ENCODE assay signal across 27 cellular contexts in the genomic region with DNA sequence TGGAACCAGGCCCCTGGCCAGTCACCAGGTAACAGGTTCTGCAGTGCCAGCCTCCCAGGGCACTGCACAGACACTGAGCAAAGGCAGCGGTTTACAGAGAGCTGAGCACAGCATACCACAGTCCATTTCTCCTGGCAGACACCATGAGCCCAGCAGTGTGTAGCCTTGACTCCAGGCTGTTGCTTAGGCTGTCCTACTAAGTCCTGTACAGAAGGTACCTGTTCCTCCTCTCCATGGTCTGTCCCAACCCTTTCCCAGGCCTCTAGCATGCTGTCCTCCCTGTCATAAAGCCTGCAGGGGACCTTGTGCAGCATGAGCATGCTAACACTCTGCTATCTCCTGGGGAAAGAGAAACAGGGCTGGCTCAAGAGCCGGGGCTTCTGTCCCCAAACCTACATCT. TPM values are rescaled to one million over a fixed set of nuclear protein-coding genes. Genes with fewer than 3 reads are reported as not detected.
DNase-seq lines count a peak whose midpoint lies in the region; ATAC-seq and TF ChIP-seq lines count a peak whose summit lies in the region.
"Had no signal": no experiment of that assay in that cellular context is flagged by ENCODE, and none has a peak within 500 bp of the region (broad histone marks: within the 10 kb centered on the region; RNA-seq: fewer than 3 reads in every experiment).

No MANE protein-coding gene starts in this region.

- H3K9me3 Mint-ChIP-seq in effector memory CD8-positive, alpha-beta T cell = no peaks in the 10 kb centered on the region
- H3K9me3 Mint-ChIP-seq: activated CD4-positive, alpha-beta T cell treated with anti-CD3 and anti-CD28 coated beads, Interleukin-2, amount 10 ng/mL, durations not matched to agents 7 days and 5 days; activated naive CD4-positive, alpha-beta T cell treated with anti-CD3 and anti-CD28 coated beads for 36 hours; activated T-cell treated with anti-CD3 and anti-CD28 coated beads, Interleukin-2, amount 50 U/mL, for 72 hours; natural killer cell treated with Interleukin-12 subunit alpha and Interleukin-12 subunit beta and Interleukin-15 and Interleukin-18, amount 100 ng/mL, for 72 hours had no signal

- no peak for TF ChIP-seq POLR2A in suprapubic skin (IDR thresholded peaks at IDR 0.05)

- TF ChIP-seq EP300 in suprapubic skin (IDR thresholded peaks at IDR 0.05) = no peak

- H3K9me3 ChIP-seq in neutrophil (no peaks in the 10 kb centered on the region), suprapubic skin (no peaks in the 10 kb centered on the region)
- H3K9me3 ChIP-seq: heart right ventricle, SK-N-SH had no signal

- H3K27me3 Mint-ChIP-seq in effector memory CD8-positive, alpha-beta T cell = no peaks in the 10 kb centered on the region
- H3K27me3 Mint-ChIP-seq: activated CD4-positive, alpha-beta T cell treated with anti-CD3 and anti-CD28 coated beads, Interleukin-2, amount 10 ng/mL, durations not matched to agents 7 days and 5 days; natural killer cell treated with Interleukin-12 subunit alpha and Interleukin-12 subunit beta and Interleukin-15 and Interleukin-18, amount 100 ng/mL, for 72 hours had no signal

- peaks cover 32 to 43% of the 10 kb centered on the region in 2 donors for H3K4me1 Mint-ChIP-seq in effector memory CD8-positive, alpha-beta T cell (ENCODE audit: low read depth in 2 of 2)

- no peak for DNase-seq in effector memory CD8-positive, alpha-beta T cell
- DNase-seq in suprapubic skin (ENCODE audit: low spot score in 2 of 2) = no peak
- DNase-seq in OCI-M2 (lab: John Stamatoyannopoulos, UW; ENCODE audit: unreplicated experiment) = no peak
- DNase-seq in NCI-H1930 (lab: John Stamatoyannopoulos, UW) = no peak
- no peak for DNase-seq in NCI-H1092 (lab: John Stamatoyannopoulos, UW)
- DNase-seq: activated CD4-positive, alpha-beta T cell treated with anti-CD3 and anti-CD28 coated beads, Interleukin-2, amount 10 ng/mL, durations not matched to agents 7 days and 5 days; activated naive CD4-positive, alpha-beta T cell treated with anti-CD3 and anti-CD28 coated beads for 36 hours; activated T-cell treated with anti-CD3 and anti-CD28 coated beads, Interleukin-2, amount 50 U/mL, for 72 hours; amygdala; DND-41; dorsolateral prefrontal cortex; heart right ventricle; IMR-90; mesendoderm; NCI-H1092 treated with DMSO at 0.1 percent for 48 hours; NCI-H2081; NCI-H774; posterior cingulate gyrus; SK-N-SH had no signal

- ATAC-seq in effector memory CD8-positive, alpha-beta T cell (replicated peaks) = no peak
- no peak for ATAC-seq in GM21447 (IDR thresholded peaks at IDR 0.05; ENCODE audit: unreplicated experiment)
- ATAC-seq: activated T-cell treated with anti-CD3 and anti-CD28 coated beads, Interleukin-2, amount 50 U/mL, for 72 hours; natural killer cell treated with Interleukin-12 subunit alpha and Interleukin-12 subunit beta and Interleukin-15 and Interleukin-18, amount 100 ng/mL, for 72 hours had no signal

- H3K27ac ChIP-seq in VCaP (peak overlapping the region; percentile 62), neutrophil (peak overlapping the region; percentile 29), suprapubic skin (peak overlapping the region; percentile 86)
- H3K27ac ChIP-seq: cardiac muscle cell had no signal

- H3K27me3 ChIP-seq in neutrophil (no peaks in the 10 kb centered on the region), suprapubic skin (no peaks in the 10 kb centered on the region)
- H3K27me3 ChIP-seq: cardiac muscle cell, dorsolateral prefrontal cortex, heart right ventricle had no signal

- WGBS in suprapubic skin = 50% methylated on average over 1 of the region's 2 CpGs

- no peak overlapping the region for H3K4me3 Mint-ChIP-seq in effector memory CD8-positive, alpha-beta T cell
- H3K4me3 Mint-ChIP-seq: activated CD4-positive, alpha-beta T cell treated with anti-CD3 and anti-CD28 coated beads, Interleukin-2, amount 10 ng/mL, durations not matched to agents 7 days and 5 days; activated naive CD4-positive, alpha-beta T cell treated with anti-CD3 and anti-CD28 coated beads for 36 hours; activated T-cell treated with anti-CD3 and anti-CD28 coated beads, Interleukin-2, amount 50 U/mL, for 72 hours; natural killer cell treated with Interleukin-12 subunit alpha and Interleukin-12 subunit beta and Interleukin-15 and Interleukin-18, amount 100 ng/mL, for 72 hours had no signal

- TF ChIP-seq CTCF in VCaP (conservative IDR thresholded peaks at IDR 0.05) (no peak), neutrophil (IDR thresholded peaks at IDR 0.05) (no peak), suprapubic skin (IDR thresholded peaks at IDR 0.05) (no peak)

- peaks cover 31% of the 10 kb centered on the region for H3K36me3 Mint-ChIP-seq in effector memory CD8-positive, alpha-beta T cell (ENCODE audit: insufficient read depth)
- H3K36me3 Mint-ChIP-seq: natural killer cell treated with Interleukin-12 subunit alpha and Interleukin-12 subunit beta and Interleukin-15 and Interleukin-18, amount 100 ng/mL, for 72 hours had no signal

- H3K36me3 ChIP-seq in neutrophil (peaks cover 90% of the 10 kb centered on the region), suprapubic skin (no peaks in the 10 kb centered on the region)
- H3K36me3 ChIP-seq: cardiac muscle cell had no signal

- H3K27ac Mint-ChIP-seq in effector memory CD8-positive, alpha-beta T cell = peak overlapping the region; percentile 41 to 58
- H3K27ac Mint-ChIP-seq: activated CD4-positive, alpha-beta T cell treated with anti-CD3 and anti-CD28 coated beads, Interleukin-2, amount 10 ng/mL, durations not matched to agents 7 days and 5 days; activated naive CD4-positive, alpha-beta T cell treated with anti-CD3 and anti-CD28 coated beads for 36 hours; activated T-cell treated with anti-CD3 and anti-CD28 coated beads, Interleukin-2, amount 50 U/mL, for 72 hours had no signal

- H3K4me3 ChIP-seq in neutrophil (ENCODE audit: low read depth in 1 of 2, low read length in 1 of 2) = no peak overlapping the region
- no peak overlapping the region for H3K4me3 ChIP-seq in suprapubic skin
- H3K4me3 ChIP-seq: cardiac muscle cell, dorsolateral prefrontal cortex, heart right ventricle had no signal

- peaks cover 18 to 33% of the 10 kb centered on the region in 2 experiments for H3K4me1 ChIP-seq in neutrophil (ENCODE audit: control insufficient read depth in 1 of 2, insufficient read depth in 1 of 2, low read depth in 1 of 2, low read length in 1 of 2)
- H3K4me1 ChIP-seq in suprapubic skin = peaks cover 98% of the 10 kb centered on the region

RNA-seq across cellular contexts. Expression of a gene that starts 20.0 kb away (rescaled TPM):
- 100 to 1,000 TPM in 3 of 4 donors, 10 to 100 TPM in 1; 90.0 to 134 (median 110) TPM for total RNA-seq in suprapubic skin

RNA-seq across cellular contexts. Expression of a gene that starts 22.4 kb away (rescaled TPM):
- total RNA-seq in suprapubic skin = not detected
- total RNA-seq: activated CD4-positive, alpha-beta T cell treated with anti-CD3 and anti-CD28 coated beads, Interleukin-2, amount 10 ng/mL, durations not matched to agents 7 days and 5 days; activated naive CD4-positive, alpha-beta T cell treated with anti-CD3 and anti-CD28 coated beads for 36 hours; activated T-cell treated with anti-CD3 and anti-CD28 coated beads, Interleukin-2, amount 50 U/mL, for 72 hours; cardiac muscle cell; heart right ventricle; IMR-90; left colon; natural killer cell treated with Interleukin-12 subunit alpha and Interleukin-12 subunit beta and Interleukin-15 and Interleukin-18, amount 100 ng/mL, for 72 hours; subcutaneous adipose tissue; T-helper 2 cell treated with Interferon-gamma antibody and Interleukin-4, amounts not matched to agents 100 ng/mL and 5 ng/mL, for 36 hours had no signal

RNA-seq across cellular contexts. Expression of a gene that starts 30.0 kb away (rescaled TPM):
- total RNA-seq in suprapubic skin = 100 to 1,000 TPM in 1 of 4 donors, 10 to 100 TPM in 3; 45.6 to 164 (median 69.1) TPM
- total RNA-seq: activated CD4-positive, alpha-beta T cell treated with anti-CD3 and anti-CD28 coated beads, Interleukin-2, amount 10 ng/mL, durations not matched to agents 7 days and 5 days; IMR-90; natural killer cell treated with Interleukin-12 subunit alpha and Interleukin-12 subunit beta and Interleukin-15 and Interleukin-18, amount 100 ng/mL, for 72 hours had no signal

RNA-seq across cellular contexts. Expression of a gene that starts 44.7 kb away (rescaled TPM):
- 10 to 100 TPM; 14.0 to 31.0 (median 23.8) TPM for total RNA-seq in suprapubic skin

Comparison
In these comparisons a context has a peak if more than half of its experiments do, and no peak if none do; other contexts are left out.
1. H3K27ac ChIP-seq: peak in every context shown above with its lines; median percentile 86 in suprapubic skin; 62 in VCaP; 29 in neutrophil.